Comparison of ENCODE assay signal across 27 cellular contexts in the genomic region with DNA sequence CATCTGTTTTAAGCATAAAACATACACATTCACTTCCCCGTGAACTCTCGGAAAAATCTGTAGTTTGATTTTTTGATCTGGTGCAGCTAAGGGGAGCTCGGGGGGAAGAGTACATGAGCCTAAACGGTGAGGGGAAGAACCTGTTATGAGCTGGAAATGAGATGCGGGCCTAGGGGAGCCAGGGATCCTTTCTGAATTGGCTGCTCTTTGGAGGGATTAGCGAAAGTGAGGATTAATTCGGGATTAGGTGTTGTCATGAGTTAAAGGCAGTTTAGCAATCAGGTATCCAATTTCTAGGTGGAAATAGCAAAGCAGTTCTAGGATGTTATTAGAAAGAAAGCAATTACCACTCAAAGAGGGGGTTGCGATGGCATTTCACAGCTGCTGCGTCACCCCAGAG. TPM values are rescaled to one million over a fixed set of nuclear protein-coding genes. Genes with fewer than 3 reads are reported as not detected.
"Had no signal": no experiment of that assay in that cellular context is flagged by ENCODE, and none has a peak within 500 bp of the region (broad histone marks: within the 10 kb centered on the region; RNA-seq: fewer than 3 reads in every experiment).

No MANE protein-coding gene starts in this region.

- H3K9me3 ChIP-seq: left lung, lower lobe of right lung, ovary, right atrium auricular region, right lobe of liver, stomach, testis, thyroid gland, transverse colon, vagina had no signal

- FAIRE-seq: islet of Langerhans, kidney had no signal

- DNase-seq: hypothalamus; immature natural killer cell; kidney; left colon; left lung; lower lobe of right lung; mammary epithelial cell; mesenchymal stem cell; naive B cell; natural killer cell; nephron progenitor cell; ovary; right lobe of liver; stimulated activated CD4-positive, alpha-beta T cell treated with anti-CD3 and anti-CD28 coated beads, Interleukin-12 subunit alpha, Interleukin-12 subunit beta, amount 100 ng/mL, for 4 hours; stimulated activated CD4-positive, alpha-beta T cell treated with anti-CD3 and anti-CD28 coated beads, Interleukin-15, amount 100 ng/mL, for 24 hours; stimulated activated CD4-positive, alpha-beta T cell treated with anti-CD3 and anti-CD28 coated beads, Interleukin-2, amount 100 ng/mL, for 24 hours; stimulated activated CD4-positive, alpha-beta T cell treated with anti-CD3 and anti-CD28 coated beads, Interleukin-4, amount 100 ng/mL, for 1 hour; stimulated activated naive B cell treated with anti-CD40 and anti-IgM and Interleukin-4, amounts not matched to agents 10 μg/mL and 1 μg/mL and 100 μg/mL, for 72 hours; stimulated activated naive CD8-positive, alpha-beta T cell treated with anti-CD3 and anti-CD28 coated beads, Interleukin-15, Interleukin-2, amounts not matched to agents 100 U/mL and 50 U/mL, for 24 hours; stomach; testis; thyroid gland; transverse colon; upper lobe of left lung had no signal

- H3K36me3 ChIP-seq: left lung, lower lobe of right lung, ovary, right atrium auricular region, right lobe of liver, stomach, thyroid gland, transverse colon, upper lobe of left lung, vagina had no signal

- H3K27ac ChIP-seq: left lung, lower lobe of right lung, ovary, right atrium auricular region, right lobe of liver, stomach, testis, thyroid gland, transverse colon, upper lobe of left lung, vagina had no signal

- H3K4me3 ChIP-seq: left lung, lower lobe of right lung, ovary, right atrium auricular region, right lobe of liver, stomach, testis, thyroid gland, transverse colon, upper lobe of left lung, vagina had no signal

- ATAC-seq: left colon; left lung; lower lobe of right lung; natural killer cell; right lobe of liver; stimulated activated naive B cell treated with anti-CD40 and anti-IgM and Interleukin-4, amounts not matched to agents 10 μg/mL and 1 μg/mL and 100 μg/mL, for 72 hours; stimulated activated naive CD8-positive, alpha-beta T cell treated with anti-CD3 and anti-CD28 coated beads, Interleukin-15, Interleukin-2, amounts not matched to agents 100 U/mL and 50 U/mL, for 24 hours had no signal

- H3K27me3 ChIP-seq: left lung, ovary, right atrium auricular region, right lobe of liver, stomach, testis, thyroid gland, transverse colon, upper lobe of left lung, vagina had no signal

- H3K4me1 ChIP-seq: left lung, lower lobe of right lung, right atrium auricular region, stomach, testis, thyroid gland, transverse colon, upper lobe of left lung, vagina had no signal

RNA-seq across cellular contexts. Expression of gene ADARB2, which starts 51.1 kb away (rescaled TPM):
- polyA plus RNA-seq: mammary epithelial cell had no signal
